ENCODE assay signal across 13 cellular contexts in the genomic region with DNA sequence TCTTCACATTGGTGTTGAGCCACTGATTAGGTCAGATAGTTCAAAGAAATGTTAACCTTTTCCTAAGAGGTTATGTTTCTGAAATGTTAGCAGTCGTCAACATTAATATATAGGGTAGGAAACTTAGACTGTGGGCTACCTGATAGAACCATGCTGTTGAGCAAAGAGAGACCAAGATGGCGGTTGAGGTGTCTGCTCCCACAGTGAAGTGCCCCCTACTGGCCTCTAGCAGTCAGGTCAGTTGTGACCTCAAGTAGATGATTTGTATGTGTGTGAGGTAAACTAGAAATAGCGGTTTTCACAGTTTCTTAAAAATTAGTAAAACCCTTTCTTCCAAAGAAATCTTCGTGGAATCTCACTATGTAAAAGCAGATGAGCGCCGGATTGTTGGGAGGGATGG. TPM values are rescaled to one million over a fixed set of nuclear protein-coding genes. Genes with fewer than 3 reads are reported as not detected.
DNase-seq lines count a peak whose midpoint lies in the region; ATAC-seq, FAIRE-seq and TF ChIP-seq lines count a peak whose summit lies in the region.
"Had no signal": no experiment of that assay in that cellular context is flagged by ENCODE, and none has a peak within 500 bp of the region (broad histone marks: within the 10 kb centered on the region; RNA-seq: fewer than 3 reads in every experiment).

No MANE protein-coding gene starts in this region.

- no peaks in the 10 kb centered on the region for H3K9me3 ChIP-seq in A549
- H3K9me3 ChIP-seq in Panc1 (ENCODE audit: control insufficient read depth, insufficient read depth, low read depth, low read length) = no peaks in the 10 kb centered on the region
- no peaks in the 10 kb centered on the region for H3K9me3 ChIP-seq in colonic mucosa

- TF ChIP-seq CTCF in A549 (IDR thresholded peaks at IDR 0.05) (peak; percentile 25; the same call in 2 of the 3 replicates), GM12873 (IDR thresholded peaks at IDR 0.05; ENCODE audit: insufficient read depth, low read depth, low read length, missing control alignments) (peak; percentile 54), Panc1 (IDR thresholded peaks at IDR 0.05) (peak; percentile 71), fibroblast of pulmonary artery (IDR thresholded peaks at IDR 0.05; ENCODE audit: low read length, missing control alignments) (peak; percentile 41), colonic mucosa (IDR thresholded peaks at IDR 0.05) (no peak), lower leg skin (IDR thresholded peaks at IDR 0.05) (no peak)

- H3K36me3 ChIP-seq in Panc1 (ENCODE audit: control insufficient read depth, insufficient read depth, low read length) = peaks cover under 1% of the 10 kb centered on the region
- no peaks in the 10 kb centered on the region for H3K36me3 ChIP-seq in colonic mucosa

- H3K4me3 ChIP-seq in A549 = no peak overlapping the region
- no peak overlapping the region for H3K4me3 ChIP-seq in Panc1 (ENCODE audit: low read depth in 2 of 2, low read length in 2 of 2)
- H3K4me3 ChIP-seq in fibroblast of pulmonary artery (replicated peaks; ENCODE audit: low read depth, low read length) = no peak overlapping the region
- no peak overlapping the region for H3K4me3 ChIP-seq in colonic mucosa
- H3K4me3 ChIP-seq in lower leg skin (ENCODE audit: low read depth, poor library complexity, severe bottlenecking) = no peak overlapping the region

- 93% methylated on average over 6 of the region's 6 CpGs for WGBS in A549 (ENCODE audit: missing lambda C conversion rate)
- WGBS in lower leg skin, 2 donors = 90 to 94% methylated on average over 6 of the region's 6 CpGs

- TF ChIP-seq RAD21 in A549 (conservative IDR thresholded peaks at IDR 0.05 in 1 of 2, IDR thresholded peaks at IDR 0.05 in 1 of 2) = no peak

- in situ Hi-C loops in Panc1 (cut with HindIII; ENCODE audit: low pct_unique_long_range_greater_than_20kb, low sequenced_read_pairs) = no loop called here
- in situ Hi-C loops in ACHN (cut with HindIII; ENCODE audit: low pct_ligation_motif_present, low pct_unique_long_range_greater_than_20kb, low sequenced_read_pairs) = no loop called here

- H3K27me3 ChIP-seq in Panc1 (ENCODE audit: control insufficient read depth, insufficient read depth, low read length) = no peaks in the 10 kb centered on the region
- H3K27me3 ChIP-seq in colonic mucosa = no peaks in the 10 kb centered on the region

- CTCF ChIA-PET in A549 (lab: Yijun Ruan, JAX) = interaction anchor here (0.7 kb wide), 1 partner anchor 14 kb away, joined by 6 read pairs; no protein-coding TSS in a partner anchor
- CTCF ChIA-PET in Panc1 (lab: Charles Lee) = no interaction called here

- peak in 1 of 2 experiments; percentile 53; a peak in 2 of 6 replicates for ATAC-seq in A549
- ATAC-seq in Panc1 = no peak
- ATAC-seq: activated naive CD4-positive, alpha-beta T cell treated with anti-CD3 and anti-CD28 coated beads, Interleukin-2, amount 50 U/mL, for 72 hours had no signal

- no peak for TF ChIP-seq EP300 in A549 (IDR thresholded peaks at IDR 0.05)

- FAIRE-seq in A549 (lab: Jason Lieb, UNC) = no peak
- FAIRE-seq: GM18507 had no signal

- BruUV-seq in Panc1 (replicated peaks; lab: Mats Ljungman, UMichigan) = no TSS peak

- POLR2A ChIA-PET in A549 (lab: Yijun Ruan, JAX) (no interaction called here), Panc1 (lab: Charles Lee) (no interaction called here)

- H3K4me1 ChIP-seq in A549 (no peaks in the 10 kb centered on the region), Panc1 (ENCODE audit: control insufficient read depth, insufficient read depth, low read length) (no peaks in the 10 kb centered on the region), colonic mucosa (no peaks in the 10 kb centered on the region)

- TF ChIP-seq POLR2A in A549 (IDR thresholded peaks at IDR 0.05; ENCODE audit: low read length) (no peak), lower leg skin (IDR thresholded peaks at IDR 0.05) (no peak)

- H3K27ac ChIP-seq in A549 = no peak overlapping the region
- H3K27ac ChIP-seq in Panc1 (ENCODE audit: low read length) = no peak overlapping the region
- no peak overlapping the region for H3K27ac ChIP-seq in colonic mucosa

- H3K4me2 ChIP-seq in A549 = no peak overlapping the region

- no peak overlapping the region for H3K9ac ChIP-seq in colonic mucosa (ENCODE audit: low read depth in 2 of 2, low read length in 2 of 2)

- intact Hi-C loops in Panc1 (cut with micrococcal nuclease; ENCODE audit: unreplicated experiment) (no loop called here), colonic mucosa (cut with DNase I) (no loop called here), lower leg skin (cut with DNase I; ENCODE audit: low total_unique reads) (no loop called here)

- DNase-seq in A549 (ENCODE audit: low read depth in 1 of 2, low spot score in 1 of 2) = no peak
- DNase-seq in Panc1 (ENCODE audit: low read depth, low spot score) = no peak
- DNase-seq in fibroblast of pulmonary artery (ENCODE audit: low read depth) = no peak
- DNase-seq in colonic mucosa = no peak
- no peak for DNase-seq in lower leg skin (ENCODE audit: low spot score in 2 of 2)
- no peak for DNase-seq in NCI-H1694 (lab: John Stamatoyannopoulos, UW)
- DNase-seq in ACHN = no peak
- DNase-seq: activated CD4-positive, alpha-beta memory T cell treated with anti-CD3 and anti-CD28 coated beads for 36 hours; NCI-H226; stimulated activated CD4-positive, alpha-beta T cell treated with anti-CD3 and anti-CD28 coated beads, Interleukin-12 subunit alpha, Interleukin-12 subunit beta, amount 100 ng/mL, for 4 hours had no signal

TF ChIP-seq in A549, 52 proteins besides CTCF, POLR2A, EP300 and RAD21:
- TF ChIP-seq BHLHE40 (IDR thresholded peaks at IDR 0.05; ENCODE audit: low read depth, low read length) = no peak
- TF ChIP-seq HOXB13 (CRISPR knock-in tag; IDR thresholded peaks at IDR 0.05; ENCODE audit: low read depth) = no peak

RNA-seq across cellular contexts. Expression of a gene that starts 40.3 kb away (rescaled TPM):
- 58.5 and 63.2 TPM in 2 replicates for polyA plus RNA-seq in A549 (2011; rRNA removed)
- polyA plus RNA-seq in A549 (2012; cell fraction: cytosol; rRNA removed) = 18.7 and 19.6 TPM in 2 replicates
- polyA plus RNA-seq in A549 (2012; cell fraction: nucleus; rRNA removed) = 18.0 and 26.1 TPM in 2 replicates
- polyA plus RNA-seq in A549 (2017; fragmentation: RNase III; extraction: RNeasy Plus Mini Kit Qiagen cat#74134 plus additional on column Dnase treatment) = 27.2 to 32.0 TPM (median 30.8 TPM) in 3 replicates
- polyA minus RNA-seq in A549 (2011; rRNA and poly(A)+ RNA removed) = 54.4 and 56.6 TPM in 2 replicates
- 76.2 TPM for total RNA-seq in Panc1 (2021; ENCODE audit: unreplicated experiment)
- polyA plus RNA-seq in Panc1 (2012; ENCODE audit: insufficient read length) = 45.2 TPM
- total RNA-seq in colonic mucosa = 10 to 100 TPM in 1 of 2 donors, 1 to 10 TPM in 1; 9.2 to 23.3 TPM
- 1 to 10 TPM; 2.1 to 7.1 (median 4.4) TPM for total RNA-seq in lower leg skin

Comparison
In these comparisons a context has a peak if more than half of its experiments do, and no peak if none do; other contexts are left out.
1. CTCF ChIP-seq: peak in A549 (single experiment), GM12873 (single experiment), Panc1 (single experiment) and fibroblast of pulmonary artery (single experiment); none in colonic mucosa (single experiment) and lower leg skin (0 of 3).